Comparison of ENCODE assay signal across 8 cellular contexts in the genomic region with DNA sequence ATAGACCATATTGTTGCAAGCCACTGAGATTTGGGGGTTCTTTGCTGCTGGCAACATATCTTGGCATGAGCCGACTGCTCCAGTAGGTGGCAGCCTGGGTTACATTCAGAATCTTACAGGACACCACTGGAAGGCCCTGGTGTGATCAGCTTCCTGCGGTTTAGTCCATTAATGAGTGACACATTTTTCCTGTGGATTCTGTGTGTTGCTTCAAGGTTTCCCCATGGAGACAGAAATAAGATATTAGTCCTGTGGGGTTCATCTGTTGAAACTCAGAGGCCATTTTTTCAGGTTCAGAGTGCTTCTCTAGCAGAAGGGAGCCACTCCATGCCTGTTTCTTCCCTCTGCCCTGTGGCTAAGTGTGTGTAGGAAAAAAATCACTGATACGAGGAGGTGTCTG.
A peak's percentile ranks its signal among the peaks of the same experiment; 100 is the strongest.
DNase-seq lines count a peak whose midpoint lies in the region; ATAC-seq and TF ChIP-seq lines count a peak whose summit lies in the region.

No MANE protein-coding gene starts in this region.

- H3K4me1 Mint-ChIP-seq in endothelial cell (ENCODE audit: unreplicated experiment) (peaks cover 3% of the 10 kb centered on the region), neural crest cell (no peaks in the 10 kb centered on the region)

- no peaks in the 10 kb centered on the region for H3K9me3 ChIP-seq in cardiac muscle cell (ENCODE audit: low read depth)

- H3K4me3 Mint-ChIP-seq in endothelial cell (ENCODE audit: unreplicated experiment) (no peak overlapping the region), neural crest cell (no peak overlapping the region)

- H3K36me3 ChIP-seq in cardiac muscle cell, result no peaks in the 10 kb centered on the region

- intact Hi-C loops in Right ventricle myocardium inferior (cut with DNase I), result loop anchor here (2.0 kb wide), 1 partner anchor 341 kb away; no protein-coding TSS in a partner anchor

- no peak overlapping the region for H3K27ac ChIP-seq in cardiac muscle cell

- ATAC-seq in Right ventricle myocardium inferior, result no peak
- ATAC-seq in GM21717 (IDR thresholded peaks at IDR 0.05; ENCODE audit: unreplicated experiment), result peak; percentile 85
- ATAC-seq in HG03108 (IDR thresholded peaks at IDR 0.05; ENCODE audit: unreplicated experiment), result no peak

- no peaks in the 10 kb centered on the region for H3K9me3 Mint-ChIP-seq in endothelial cell (ENCODE audit: unreplicated experiment)
- no peaks in the 10 kb centered on the region for H3K9me3 Mint-ChIP-seq in neural crest cell

- H3K27me3 ChIP-seq in cardiac muscle cell, result no peaks in the 10 kb centered on the region

- DNase-seq in cardiac muscle cell (ENCODE audit: low read depth in 1 of 2, low spot score in 1 of 2) (peak; percentile 63 to 69), Right ventricle myocardium inferior (ENCODE audit: missing footprints) (no peak), HT-29 (ENCODE audit: low spot score) (peak; percentile 92), RKO (ENCODE audit: low spot score) (peak; percentile 85), endothelial cell (ENCODE audit: low spot score) (peak; percentile 69), neural crest cell (ENCODE audit: low read depth, low spot score) (peak; percentile 35)

- TF ChIP-seq CTCF in cardiac muscle cell (IDR thresholded peaks at IDR 0.05; ENCODE audit: low read depth, low read length), result peak; percentile 75
- TF ChIP-seq CTCF in endothelial cell (IDR thresholded peaks at IDR 0.05; ENCODE audit: unreplicated experiment), result peak; percentile 65
- peak; percentile 73 for TF ChIP-seq CTCF in neural crest cell (conservative IDR thresholded peaks at IDR 0.05)

- H3K27me3 Mint-ChIP-seq in endothelial cell (ENCODE audit: unreplicated experiment), result no peaks in the 10 kb centered on the region
- peaks cover 17% of the 10 kb centered on the region for H3K27me3 Mint-ChIP-seq in neural crest cell (ENCODE audit: low read depth)

- H3K27ac Mint-ChIP-seq in endothelial cell (ENCODE audit: unreplicated experiment) (peak overlapping the region; percentile 45), neural crest cell (ENCODE audit: unreplicated experiment) (no peak overlapping the region)

- H3K4me3 ChIP-seq in cardiac muscle cell, result no peak overlapping the region

- no peaks in the 10 kb centered on the region for H3K36me3 Mint-ChIP-seq in endothelial cell (ENCODE audit: low read depth, unreplicated experiment)
- H3K36me3 Mint-ChIP-seq in neural crest cell (ENCODE audit: low read depth), result no peaks in the 10 kb centered on the region

- no peaks in the 10 kb centered on the region for H3K4me1 ChIP-seq in cardiac muscle cell (ENCODE audit: low read depth)
